ENCODE assay signal across 20 cellular contexts in genomic region chr15:36994809-36995208, GRCh38.
DNase-seq lines count a peak whose midpoint lies in the region; ATAC-seq and TF ChIP-seq lines count a peak whose summit lies in the region.
"Had no signal": no experiment of that assay in that cellular context is flagged by ENCODE, and none has a peak within 500 bp of the region (broad histone marks: within the 10 kb centered on the region; RNA-seq: fewer than 3 reads in every experiment).

No MANE protein-coding gene starts in this region.

- H3K4me1 Mint-ChIP-seq in nephron (peaks cover 7% of the 10 kb centered on the region), type B pancreatic cell (ENCODE audit: unreplicated experiment) (peaks cover 35% of the 10 kb centered on the region)
- no peaks in the 10 kb centered on the region for H3K4me1 Mint-ChIP-seq in stimulated activated effector memory CD8-positive, alpha-beta T cell treated with anti-CD3 and anti-CD28 coated beads, Interleukin-12 subunit alpha, Interleukin-12 subunit beta, amount 100 ng/mL, for 72 hours
- H3K4me1 Mint-ChIP-seq: CD4-positive, alpha-beta memory T cell; H9 had no signal

- no peak overlapping the region for H3K4me3 ChIP-seq in BE2C (ENCODE audit: low read depth, low read length)
- H3K4me3 ChIP-seq: A549, GM23338 had no signal

- TF ChIP-seq CTCF in BE2C (IDR thresholded peaks at IDR 0.05; ENCODE audit: low read depth, low read length) (no peak), nephron (IDR thresholded peaks at IDR 0.05; ENCODE audit: unreplicated experiment in 3 of 3) (no peak), type B pancreatic cell (conservative IDR thresholded peaks at IDR 0.05) (no peak)

- ATAC-seq in SK-N-SH treated with all-trans-retinoic acid at 6 μM for 48 hours: no peak
- no peak for ATAC-seq in stimulated activated effector memory CD8-positive, alpha-beta T cell treated with anti-CD3 and anti-CD28 coated beads, Interleukin-12 subunit alpha, Interleukin-12 subunit beta, amount 100 ng/mL, for 72 hours
- ATAC-seq: A549, HCT116 had no signal

- no peaks in the 10 kb centered on the region for H3K27me3 ChIP-seq in BE2C

- H3K4me1 ChIP-seq in BE2C: peaks cover 15% of the 10 kb centered on the region; the same call in 1 of the 2 replicates
- H3K4me1 ChIP-seq: A549 had no signal

- H3K9me3 ChIP-seq in BE2C: no peaks in the 10 kb centered on the region
- H3K9me3 ChIP-seq: A549 had no signal

- H3K27ac Mint-ChIP-seq in nephron (peak overlapping the region in 2 of 3 experiments; percentile 7), type B pancreatic cell (no peak overlapping the region)
- H3K27ac Mint-ChIP-seq in stimulated activated effector memory CD8-positive, alpha-beta T cell treated with anti-CD3 and anti-CD28 coated beads, Interleukin-12 subunit alpha, Interleukin-12 subunit beta, amount 100 ng/mL, for 72 hours: no peak overlapping the region
- H3K27ac Mint-ChIP-seq: CD4-positive, alpha-beta memory T cell; GM23338; H9 had no signal

- H3K4me3 Mint-ChIP-seq in nephron (no peak overlapping the region), type B pancreatic cell (peak overlapping the region; percentile 3)
- no peak overlapping the region for H3K4me3 Mint-ChIP-seq in stimulated activated effector memory CD8-positive, alpha-beta T cell treated with anti-CD3 and anti-CD28 coated beads, Interleukin-12 subunit alpha, Interleukin-12 subunit beta, amount 100 ng/mL, for 72 hours
- H3K4me3 Mint-ChIP-seq: CD4-positive, alpha-beta memory T cell; GM23338; H9 had no signal

- H3K36me3 ChIP-seq in BE2C: peaks cover 15% of the 10 kb centered on the region

- DNase-seq in BE2C (peak; percentile 22), type B pancreatic cell (ENCODE audit: extremely low spot score, unreplicated experiment) (no peak), NCI-H128 (lab: John Stamatoyannopoulos, UW; ENCODE audit: unreplicated experiment) (no peak), NCI-H526 (lab: John Stamatoyannopoulos, UW) (no peak)
- DNase-seq in stimulated activated effector memory CD8-positive, alpha-beta T cell treated with anti-CD3 and anti-CD28 coated beads, Interleukin-12 subunit alpha, Interleukin-12 subunit beta, amount 100 ng/mL, for 72 hours (ENCODE audit: low spot score in 2 of 2): no peak
- DNase-seq: 8988T; ACHN; AML-193; C1 segment of cervical spinal cord; Calu3; CD4-positive, alpha-beta memory T cell; COR-L47; DMS153; DND-41; H9 had no signal

- no peaks in the 10 kb centered on the region for H3K27me3 Mint-ChIP-seq in nephron (ENCODE audit: low read depth)
- no peaks in the 10 kb centered on the region for H3K27me3 Mint-ChIP-seq in type B pancreatic cell
- H3K27me3 Mint-ChIP-seq: CD4-positive, alpha-beta memory T cell had no signal

- H3K9me3 Mint-ChIP-seq in nephron: no peaks in the 10 kb centered on the region
- no peaks in the 10 kb centered on the region for H3K9me3 Mint-ChIP-seq in type B pancreatic cell
- no peaks in the 10 kb centered on the region for H3K9me3 Mint-ChIP-seq in stimulated activated effector memory CD8-positive, alpha-beta T cell treated with anti-CD3 and anti-CD28 coated beads, Interleukin-12 subunit alpha, Interleukin-12 subunit beta, amount 100 ng/mL, for 72 hours
- H3K9me3 Mint-ChIP-seq: GM23338, H9 had no signal

- peaks cover 70% of the 10 kb centered on the region for H3K36me3 Mint-ChIP-seq in nephron (ENCODE audit: low read depth)
- peaks cover 46% of the 10 kb centered on the region for H3K36me3 Mint-ChIP-seq in type B pancreatic cell
- H3K36me3 Mint-ChIP-seq in stimulated activated effector memory CD8-positive, alpha-beta T cell treated with anti-CD3 and anti-CD28 coated beads, Interleukin-12 subunit alpha, Interleukin-12 subunit beta, amount 100 ng/mL, for 72 hours: no peaks in the 10 kb centered on the region
- H3K36me3 Mint-ChIP-seq: CD4-positive, alpha-beta memory T cell had no signal

TF ChIP-seq in SK-N-SH treated with all-trans-retinoic acid at 6 μM for 48 hours, 23 proteins besides CTCF, POLR2A, EP300 and RAD21:
- 0 out of 2 replicates have a peak, but pooled peaks have one; percentile 20 for TF ChIP-seq TCF4 (CRISPR knock-in tag; IDR thresholded peaks at IDR 0.05; ENCODE audit: borderline replicate concordance)
- no peak for TF ChIP-seq PPARA (CRISPR knock-in tag; IDR thresholded peaks at IDR 0.05; ENCODE audit: borderline replicate concordance)
- no peak for TF ChIP-seq ESRRG (CRISPR knock-in tag; IDR thresholded peaks at IDR 0.05)
- TF ChIP-seq BACH2 (CRISPR knock-in tag; IDR thresholded peaks at IDR 0.05; ENCODE audit: borderline replicate concordance): no peak
- TF ChIP-seq CREB5 (CRISPR knock-in tag; IDR thresholded peaks at IDR 0.05; ENCODE audit: low read depth): no peak

Comparison
In these comparisons a context has a peak if more than half of its experiments do, and no peak if none do; other contexts are left out.
1. H3K27ac Mint-ChIP-seq: peak in nephron (2 of 3); none in type B pancreatic cell (single experiment) and stimulated activated effector memory CD8-positive, alpha-beta T cell treated with anti-CD3 and anti-CD28 coated beads, Interleukin-12 subunit alpha, Interleukin-12 subunit beta, amount 100 ng/mL, for 72 hours (single experiment).